In genomic region chr11:69312418-69313399, GRCh38 we compare ENCODE assay signal across 14 cellular contexts. TPM values are rescaled to one million over a fixed set of nuclear protein-coding genes. Genes with fewer than 3 reads are reported as not detected.
DNase-seq lines count a peak whose midpoint lies in the region; ATAC-seq and TF ChIP-seq lines count a peak whose summit lies in the region.
"Had no signal": no experiment of that assay in that cellular context is flagged by ENCODE, and none has a peak within 500 bp of the region (broad histone marks: within the 10 kb centered on the region; RNA-seq: fewer than 3 reads in every experiment).

No MANE protein-coding gene starts in this region.

- no peak for TF ChIP-seq POLR2A in sigmoid colon (IDR thresholded peaks at IDR 0.05)

- peaks cover 26% of the 10 kb centered on the region for H3K4me1 Mint-ChIP-seq in T-helper 17 cell

- no peak for TF ChIP-seq CTCF in sigmoid colon (IDR thresholded peaks at IDR 0.05)

- H3K4me3 ChIP-seq in sigmoid colon = no peak overlapping the region
- H3K4me3 ChIP-seq: adrenal gland had no signal

- H3K27ac ChIP-seq in sigmoid colon = no peak overlapping the region
- H3K27ac ChIP-seq: adrenal gland had no signal

- H3K4me3 Mint-ChIP-seq in T-helper 17 cell = no peak overlapping the region
- H3K4me3 Mint-ChIP-seq: dendritic cell treated with granulocyte-macrophage colony-stimulating factor and Interleukin-4, amounts not matched to agents 40 ng/mL and 50 ng/mL, for 4 days; nephron progenitor cell had no signal

- H3K36me3 ChIP-seq in sigmoid colon = no peaks in the 10 kb centered on the region
- H3K36me3 ChIP-seq: adrenal gland had no signal

- peaks cover 2% of the 10 kb centered on the region for H3K36me3 Mint-ChIP-seq in T-helper 17 cell (ENCODE audit: low read depth)

- H3K27me3 Mint-ChIP-seq in T-helper 17 cell = no peaks in the 10 kb centered on the region

- H3K27ac Mint-ChIP-seq in T-helper 17 cell = peak overlapping the region; percentile 60
- H3K27ac Mint-ChIP-seq: nephron progenitor cell had no signal

- no peaks in the 10 kb centered on the region for H3K4me1 ChIP-seq in sigmoid colon

- DNase-seq in activated CD4-positive, CD25-positive, alpha-beta regulatory T cell treated with anti-CD3 and anti-CD28 coated beads, Interleukin-2, amount 50 U/mL, for 72 hours = peak; percentile 18
- DNase-seq in T-helper 17 cell (no peak), left ventricle myocardium superior (peak; percentile 67), sigmoid colon (peak; percentile 62), NAMALWA (ENCODE audit: low spot score) (no peak), NCI-H82 treated with DMSO at 0.1 percent for 48 hours (lab: John Stamatoyannopoulos, UW; ENCODE audit: unreplicated experiment) (no peak)
- DNase-seq: ACHN, adrenal gland, nephron progenitor cell, OCI-M1 had no signal

- no peak for ATAC-seq in activated CD4-positive, CD25-positive, alpha-beta regulatory T cell treated with anti-CD3 and anti-CD28 coated beads, Interleukin-2, amount 50 U/mL, for 24 hours
- ATAC-seq in T-helper 17 cell = no peak
- ATAC-seq in left ventricle myocardium superior = peak; percentile 92
- no peak for ATAC-seq in GM21360 (IDR thresholded peaks at IDR 0.05; ENCODE audit: unreplicated experiment)

- H3K9me3 ChIP-seq in T-helper 17 cell (ENCODE audit: control insufficient read depth, low read length, poor library complexity, severe bottlenecking) (no peaks in the 10 kb centered on the region), sigmoid colon (no peaks in the 10 kb centered on the region)
- H3K9me3 ChIP-seq: adrenal gland had no signal

- TF ChIP-seq EP300 in sigmoid colon (IDR thresholded peaks at IDR 0.05) = no peak

- WGBS in sigmoid colon, 2 donors = 58 to 85% methylated on average over 16 of the region's 16 CpGs

- no peaks in the 10 kb centered on the region for H3K27me3 ChIP-seq in sigmoid colon
- H3K27me3 ChIP-seq: adrenal gland had no signal

- intact Hi-C loops in left ventricle myocardium superior (cut with micrococcal nuclease) (no loop called here), sigmoid colon (cut with DNase I) (no loop called here)

RNA-seq across cellular contexts. Expression of gene MYEOV, which starts 18.8 kb away (rescaled TPM):
- 1 to 10 TPM in 1 of 2 donors, under 1 TPM in 1; 0.60 to 8.9 TPM for total RNA-seq in T-helper 17 cell
- total RNA-seq in left ventricle myocardium superior = not detected
- not detected for total RNA-seq in sigmoid colon
- polyA plus RNA-seq in sigmoid colon = 10 to 100 TPM in 2 of 3 donors, 1 to 10 TPM in 1; 1.2 to 11.1 (median 10.1) TPM
- total RNA-seq: urinary bladder had no signal

Comparison
In these comparisons a context has a peak if more than half of its experiments do, and no peak if none do; other contexts are left out.
1. DNase-seq: peak in activated CD4-positive, CD25-positive, alpha-beta regulatory T cell treated with anti-CD3 and anti-CD28 coated beads, Interleukin-2, amount 50 U/mL, for 72 hours (single experiment), left ventricle myocardium superior (single experiment) and sigmoid colon (single experiment); none in T-helper 17 cell (0 of 3), NAMALWA (single experiment) and NCI-H82 treated with DMSO at 0.1 percent for 48 hours (single experiment).